8 cellular contexts compared by ENCODE assay signal in genomic region chr1:207049514-207049913, GRCh38. TPM values are rescaled to one million over a fixed set of nuclear protein-coding genes. Genes with fewer than 3 reads are reported as not detected.
A peak's percentile ranks its signal among the peaks of the same experiment; 100 is the strongest.
DNase-seq lines count a peak whose midpoint lies in the region; ATAC-seq and TF ChIP-seq lines count a peak whose summit lies in the region.
"Had no signal": no experiment of that assay in that cellular context is flagged by ENCODE, and none has a peak within 500 bp of the region (broad histone marks: within the 10 kb centered on the region; RNA-seq: fewer than 3 reads in every experiment).

No MANE protein-coding gene starts in this region.

- DNase-seq in brain microvascular endothelial cell (no peak), ovary (no peak), GDM1 (lab: John Stamatoyannopoulos, UW) (no peak), mucosa of gallbladder (ENCODE audit: low spot score) (no peak)

- peaks cover 12% of the 10 kb centered on the region for H3K4me1 ChIP-seq in HUES6 (ENCODE audit: control insufficient read depth, insufficient read depth, low read length)
- peaks cover 7% of the 10 kb centered on the region for H3K4me1 ChIP-seq in ovary (ENCODE audit: insufficient read depth)

- in situ Hi-C loops in brain microvascular endothelial cell (cut with HindIII; ENCODE audit: low pct_ligation_motif_present, low sequenced_read_pairs) = no loop called here

- H3K27ac ChIP-seq in HUES6 (ENCODE audit: low read depth, low read length) = no peak overlapping the region
- peak overlapping the region; percentile 92 for H3K27ac ChIP-seq in brain microvascular endothelial cell
- H3K27ac ChIP-seq in ovary = peak overlapping the region in 1 of 2 donors; percentile 62

- intact Hi-C loops in ovary (cut with DNase I) = loop anchor here in 1 of 4 donors (10.0 kb wide), 1 partner anchor 355 kb away; no protein-coding TSS in a partner anchor

- TF ChIP-seq EP300 in ovary (IDR thresholded peaks at IDR 0.05) = no peak

- H3K36me3 ChIP-seq in HUES6 (ENCODE audit: control insufficient read depth, insufficient read depth, low read length) = peaks cover 25% of the 10 kb centered on the region
- H3K36me3 ChIP-seq in brain microvascular endothelial cell (replicated peaks) = peaks cover 20% of the 10 kb centered on the region
- no peaks in the 10 kb centered on the region for H3K36me3 ChIP-seq in ovary

- no peak for TF ChIP-seq POLR2A in ovary (IDR thresholded peaks at IDR 0.05)

- H3K4me3 ChIP-seq in HUES6 (ENCODE audit: low read depth, low read length) (peak overlapping the region; percentile 84), brain microvascular endothelial cell (ENCODE audit: low read depth, low read length) (no peak overlapping the region), ovary (peak overlapping the region; percentile 80)

- TF ChIP-seq CTCF in brain microvascular endothelial cell (IDR thresholded peaks at IDR 0.05; ENCODE audit: low read depth, low read length, missing control alignments) (no peak), ovary (IDR thresholded peaks at IDR 0.05) (no peak)

- H3K9ac ChIP-seq in HUES6 (ENCODE audit: low read length) = no peak overlapping the region

- 37 to 47% (median 37%) methylated on average over 8 of the region's 8 CpGs for WGBS in ovary, 3 donors

- H3K27me3 ChIP-seq in HUES6 (ENCODE audit: control insufficient read depth, insufficient read depth, low read length) = no peaks in the 10 kb centered on the region
- no peaks in the 10 kb centered on the region for H3K27me3 ChIP-seq in brain microvascular endothelial cell (replicated peaks)
- H3K27me3 ChIP-seq in ovary = no peaks in the 10 kb centered on the region

- no peak for ATAC-seq in HG02623 (IDR thresholded peaks at IDR 0.05; ENCODE audit: unreplicated experiment)

- H3K9me3 ChIP-seq in HUES6 (ENCODE audit: control insufficient read depth, insufficient read depth, low read depth, low read length) = no peaks in the 10 kb centered on the region
- H3K9me3 ChIP-seq in ovary = no peaks in the 10 kb centered on the region

RNA-seq across cellular contexts. Expression of gene YOD1, which starts 1.5 kb away (rescaled TPM):
- total RNA-seq in ovary (1 to 10 TPM; 4.7 to 8.4 (median 6.3) TPM), mucosa of gallbladder (4.5 TPM)
- polyA plus RNA-seq in ovary = 1 to 10 TPM; 2.2 to 3.5 TPM

RNA-seq across cellular contexts. Expression of gene PFKFB2, which starts 3.6 kb away (rescaled TPM):
- total RNA-seq in ovary = 10 to 100 TPM in 2 of 7 donors, 1 to 10 TPM in 5; 5.0 to 11.4 (median 8.7) TPM
- polyA plus RNA-seq in ovary = 1 to 10 TPM; 3.0 to 7.7 TPM
- total RNA-seq in mucosa of gallbladder = 17.9 TPM

RNA-seq across cellular contexts. Expression of gene C1orf116, which starts 17.0 kb away (rescaled TPM):
- total RNA-seq in ovary (1 to 10 TPM in 2 of 7 donors, under 1 TPM in 3, not detected in 2; 0.10 to 1.6 (median 0.72) TPM), mucosa of gallbladder (45.1 TPM)
- polyA plus RNA-seq in ovary = under 1 TPM; 0.02 to 0.07 TPM
- total RNA-seq: dermis microvascular lymphatic vessel endothelial cell, NCI-H460 had no signal

RNA-seq across cellular contexts. Expression of gene C4BPB, which starts 39.1 kb away (rescaled TPM):
- total RNA-seq in ovary (10 to 100 TPM in 5 of 7 donors, 1 to 10 TPM in 2; 2.5 to 88.5 (median 18.2) TPM), mucosa of gallbladder (4.1 TPM)
- polyA plus RNA-seq in ovary = 10 to 100 TPM; 20.3 to 42.4 TPM
- total RNA-seq: NCI-H460 had no signal

RNA-seq across cellular contexts. Expression of gene C4BPA, which starts 54.5 kb away (rescaled TPM):
- 1 to 10 TPM in 3 of 7 donors, under 1 TPM in 4; 0.23 to 3.5 (median 0.45) TPM for total RNA-seq in ovary
- polyA plus RNA-seq in ovary = 1 to 10 TPM; 1.8 to 2.3 TPM
- total RNA-seq in mucosa of gallbladder = 2.3 TPM
- total RNA-seq: dermis microvascular lymphatic vessel endothelial cell, NCI-H460 had no signal

Comparison
In these comparisons a context has a peak if more than half of its experiments do, and no peak if none do; other contexts are left out.
1. RNA of gene C1orf116, which starts 17.0 kb away (total RNA-seq): 45.1 TPM in mucosa of gallbladder (single experiment); 0.10 to 1.6 TPM in ovary; every median in the first group is over 10 times any median in the second.